In the genomic region with DNA sequence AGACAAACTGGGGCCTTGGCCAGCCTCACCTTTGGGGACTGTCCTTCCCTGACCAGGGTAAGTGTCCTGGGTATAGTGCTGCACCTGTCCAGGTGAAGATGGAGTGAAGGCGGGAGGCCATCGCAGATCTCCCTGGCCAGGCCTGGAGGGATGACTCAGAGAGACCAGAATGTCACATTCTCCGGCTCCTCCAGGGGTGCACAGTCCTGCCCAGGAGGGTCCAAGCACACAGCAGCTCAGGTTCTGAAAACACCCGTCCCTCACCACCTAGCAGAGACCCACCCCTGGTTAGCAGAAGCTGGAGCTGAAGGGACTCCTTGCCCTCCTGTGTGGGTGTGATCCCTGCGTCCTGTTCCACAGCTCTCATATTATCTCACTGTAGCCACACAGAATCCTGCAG, we compare ENCODE assay signal across 24 cellular contexts. TPM values are rescaled to one million over a fixed set of nuclear protein-coding genes. Genes with fewer than 3 reads are reported as not detected.
A peak's percentile ranks its signal among the peaks of the same experiment; 100 is the strongest.
DNase-seq lines count a peak whose midpoint lies in the region; TF ChIP-seq lines count a peak whose summit lies in the region.
"Had no signal": no experiment of that assay in that cellular context is flagged by ENCODE, and none has a peak within 500 bp of the region (broad histone marks: within the 10 kb centered on the region; RNA-seq: fewer than 3 reads in every experiment).

No MANE protein-coding gene starts in this region.

- H3K79me2 ChIP-seq in H9 (ENCODE audit: insufficient read depth, low read length), result no peaks in the 10 kb centered on the region; the same call in 1 of the 2 replicates

- no peak overlapping the region for H3T11ph ChIP-seq in H9 (ENCODE audit: low read length)

- H3K4me2 ChIP-seq in H9 (ENCODE audit: insufficient read depth, insufficient read length, low read length) (no peak overlapping the region), neuronal stem cell (ENCODE audit: insufficient read depth, low read length, poor library complexity, severe bottlenecking) (no peak overlapping the region)

- no peaks in the 10 kb centered on the region for H4K20me1 ChIP-seq in H9 (ENCODE audit: control insufficient read depth, insufficient read depth, insufficient read length)

- H3K4me1 Mint-ChIP-seq in H9, result peaks cover 19 to 37% of the 10 kb centered on the region in 2 experiments
- H3K4me1 Mint-ChIP-seq: CD14-positive monocyte; CD8-positive, alpha-beta memory T cell had no signal

- H3K18ac ChIP-seq in H9 (ENCODE audit: insufficient read length, low read depth, low read length), result no peak overlapping the region
- H3K18ac ChIP-seq in neuronal stem cell (ENCODE audit: low read length), result no peak overlapping the region

- no peak overlapping the region for H3K4ac ChIP-seq in H9 (ENCODE audit: low read depth, low read length)
- no peak overlapping the region for H3K4ac ChIP-seq in neuronal stem cell (ENCODE audit: low read length)

- H2BK12ac ChIP-seq in H9 (ENCODE audit: insufficient read length, low read depth, low read length) (no peak overlapping the region), neuronal stem cell (ENCODE audit: low read length) (no peak overlapping the region)

- no peak overlapping the region for H3K23ac ChIP-seq in H9 (ENCODE audit: insufficient read length, low read depth, low read length)
- H3K23ac ChIP-seq in neuronal stem cell (ENCODE audit: low read depth, low read length, poor library complexity), result no peak overlapping the region

- H3K27me3 ChIP-seq in H9 (ENCODE audit: insufficient read depth, low read length) (no peaks in the 10 kb centered on the region), dorsolateral prefrontal cortex (peaks cover 0 to 12% (median 0%) of the 10 kb centered on the region in 45 donors), neuronal stem cell (ENCODE audit: control insufficient read depth in 3 of 3, insufficient read depth in 3 of 3, low read depth in 1 of 3, low read length in 3 of 3) (peaks cover 0 to 30% (median 0%) of the 10 kb centered on the region in 3 experiments), tibial artery (peaks cover 0 to 38% of the 10 kb centered on the region in 2 donors)

- H2BK5ac ChIP-seq in H9 (ENCODE audit: insufficient read length, low read length) (no peak overlapping the region), neuronal stem cell (ENCODE audit: low read length) (no peak overlapping the region)

- H2BK15ac ChIP-seq in H9 (ENCODE audit: low read depth, low read length) (no peak overlapping the region), neuronal stem cell (ENCODE audit: low read length) (no peak overlapping the region)

- H3K4me1 ChIP-seq in H9 (ENCODE audit: insufficient read depth, low read length) (peaks cover 2% of the 10 kb centered on the region; the same call in 1 of the 2 replicates), neuronal stem cell (ENCODE audit: control insufficient read depth in 2 of 2, insufficient read depth in 1 of 2, low read depth in 1 of 2, low read length in 2 of 2) (peaks cover 0 to 10% of the 10 kb centered on the region in 2 donors), tibial artery (no peaks in the 10 kb centered on the region)
- H3K4me1 ChIP-seq: BE2C had no signal

- H4K8ac ChIP-seq in H9 (replicated peaks; ENCODE audit: insufficient read length, low read depth, low read length), result no peak overlapping the region
- H4K8ac ChIP-seq in neuronal stem cell (ENCODE audit: low read depth, low read length), result no peak overlapping the region

- H3K36me3 Mint-ChIP-seq in H9 (ENCODE audit: insufficient read depth in 1 of 3, low read depth in 3 of 3), result peaks cover 0 to 14% (median 0%) of the 10 kb centered on the region in 3 experiments; a peak in 3 of 7 replicates
- H3K36me3 Mint-ChIP-seq: CD14-positive monocyte; CD8-positive, alpha-beta memory T cell had no signal

- peaks cover under 1% of the 10 kb centered on the region for H3K23me2 ChIP-seq in H9 (ENCODE audit: insufficient read length, low read depth, low read length, poor library complexity, severe bottlenecking)

- H4K5ac ChIP-seq in H9 (ENCODE audit: insufficient read length, low read depth, low read length), result no peak overlapping the region

- no peaks in the 10 kb centered on the region for H3K27me3 Mint-ChIP-seq in H9 (ENCODE audit: low read depth)

- H2BK20ac ChIP-seq in H9 (ENCODE audit: low read depth, low read length, poor library complexity, severe bottlenecking), result no peak overlapping the region

- no peak overlapping the region for H3K4me3 Mint-ChIP-seq in H9
- H3K4me3 Mint-ChIP-seq: CD14-positive monocyte; CD8-positive, alpha-beta memory T cell had no signal

- intact Hi-C loops in dorsolateral prefrontal cortex (cut with DNase I) (no loop called here), tibial artery (cut with DNase I; ENCODE audit: low total_unique reads) (no loop called here)

- H3K56ac ChIP-seq in H9 (ENCODE audit: insufficient read length, low read depth, low read length), result no peak overlapping the region

- DNase-seq in H9 (no peak), dorsolateral prefrontal cortex (no peak), neuronal stem cell (ENCODE audit: low spot score) (no peak), activated gamma-delta T cell (lab: John Stamatoyannopoulos, UW) (no peak), tibial artery (no peak), DMS53 (lab: John Stamatoyannopoulos, UW) (no peak)
- DNase-seq: 8988T; ACHN; BE2C; CD8-positive, alpha-beta memory T cell; Kasumi-1; NCI-H1092 treated with DMSO at 0.1 percent for 48 hours; NCI-H1436 treated with DMSO at 0.1 percent for 48 hours; NCI-H1930; NCI-H446 treated with DMSO at 0.1 percent for 48 hours; NCI-H526; RPMI8226; SHP77 had no signal

- no peaks in the 10 kb centered on the region for H3K9me3 Mint-ChIP-seq in H9
- H3K9me3 Mint-ChIP-seq: CD8-positive, alpha-beta memory T cell had no signal

- H3K27ac Mint-ChIP-seq in H9, result no peak overlapping the region

- H3K36me3 ChIP-seq in neuronal stem cell (replicated peaks in 1 of 2; ENCODE audit: control insufficient read depth in 2 of 2, insufficient read depth in 2 of 2, low read length in 2 of 2) (no peaks in the 10 kb centered on the region), tibial artery (no peaks in the 10 kb centered on the region)
- H3K36me3 ChIP-seq: BE2C had no signal

- H4K91ac ChIP-seq in H9 (ENCODE audit: insufficient read length, low read depth, low read length), result no peak overlapping the region
- no peak overlapping the region for H4K91ac ChIP-seq in neuronal stem cell (ENCODE audit: low read depth, low read length, poor library complexity)

- WGBS in H9 (ENCODE audit: extremely low coverage, insufficient read length, low lambda C conversion rate), result no CpG with 5 or more reads among the region's 5 CpGs
- no CpG with 5 or more reads among the region's 5 CpGs for WGBS in neuronal stem cell (ENCODE audit: extremely low coverage in 2 of 2, insufficient read length in 2 of 2, insufficient replicate concordance in 1 of 2), 2 donors

- H3K79me1 ChIP-seq in H9 (ENCODE audit: insufficient read depth, low read depth, low read length, poor library complexity, severe bottlenecking) (no peaks in the 10 kb centered on the region), neuronal stem cell (ENCODE audit: low read depth, low read length) (no peaks in the 10 kb centered on the region)

- H3K14ac ChIP-seq in H9 (ENCODE audit: insufficient read depth, low read length), result peak overlapping the region; percentile 29; the same call in 1 of the 2 replicates
- H3K14ac ChIP-seq in neuronal stem cell (ENCODE audit: low read length), result no peak overlapping the region

- no peak overlapping the region for H3K27ac ChIP-seq in H9 (ENCODE audit: insufficient read length, low read depth, low read length)
- peak overlapping the region in 53 of 59 donors; percentile 3 to 100 (median 97) for H3K27ac ChIP-seq in dorsolateral prefrontal cortex
- no peak overlapping the region for H3K27ac ChIP-seq in neuronal stem cell (replicated peaks; ENCODE audit: low read length)
- peak overlapping the region; percentile 82 for H3K27ac ChIP-seq in temporal lobe (ENCODE audit: low read depth, low read length)
- H3K27ac ChIP-seq in tibial artery, result no peak overlapping the region
- H3K27ac ChIP-seq: SK-N-MC had no signal

- H3K4me3 ChIP-seq in dorsolateral prefrontal cortex (no peak overlapping the region), neuronal stem cell (ENCODE audit: low read length in 2 of 2) (no peak overlapping the region), tibial artery (no peak overlapping the region)
- H3K4me3 ChIP-seq: K562, SK-N-MC had no signal

- H2AFZ ChIP-seq in H9 (ENCODE audit: low read length), result no peak overlapping the region
- H2AFZ ChIP-seq in neuronal stem cell (ENCODE audit: low read length), result no peak overlapping the region

- H2BK120ac ChIP-seq in H9 (ENCODE audit: low read depth, low read length, poor library complexity, severe bottlenecking) (no peak overlapping the region), neuronal stem cell (ENCODE audit: low read depth, low read length) (no peak overlapping the region)

- TF ChIP-seq CTCF in H9 (conservative IDR thresholded peaks at IDR 0.05) (no peak), dorsolateral prefrontal cortex (IDR thresholded peaks at IDR 0.05 in 54 of 56, conservative IDR thresholded peaks at IDR 0.05 in 2 of 56; ENCODE audit: low read depth in 1 of 56, partially characterized antibody in 56 of 56) (no peak), tibial artery (IDR thresholded peaks at IDR 0.05) (no peak)

- H2AK5ac ChIP-seq in H9 (ENCODE audit: insufficient read length, low read length) (no peak overlapping the region), neuronal stem cell (ENCODE audit: low read depth, low read length) (peak overlapping the region; percentile 1)

- H3K9ac ChIP-seq in H9 (ENCODE audit: extremely low read depth, insufficient read length, low read length), result no peak overlapping the region
- no peak overlapping the region for H3K9ac ChIP-seq in neuronal stem cell (ENCODE audit: low read depth, low read length, poor library complexity)

- H3K9me3 ChIP-seq in H9 (ENCODE audit: control insufficient read depth, low read depth, low read length) (no peaks in the 10 kb centered on the region), neuronal stem cell (replicated peaks in 1 of 2; ENCODE audit: control insufficient read depth in 2 of 2, insufficient read depth in 1 of 2, low read depth in 1 of 2, low read length in 2 of 2) (no peaks in the 10 kb centered on the region), tibial artery (no peaks in the 10 kb centered on the region)
- H3K9me3 ChIP-seq: BE2C had no signal

RNA-seq across cellular contexts. Expression of gene FA2H, which starts 21.9 kb away (rescaled TPM):
- total RNA-seq in H9 (2021) (25.1 and 26.6 TPM in 2 replicates), dorsolateral prefrontal cortex (100 to 1,000 TPM in 11 of 120 experiments, 10 to 100 TPM in 106, 1 to 10 TPM in 3; 7.4 to 185 (median 44.7) TPM), temporal lobe (0.49 TPM)
- polyA plus RNA-seq in neuronal stem cell (2013, experiment 1 of 2), result 0.06 TPM
- 0.07 TPM for polyA plus RNA-seq in neuronal stem cell (2013, experiment 2 of 2)
- total RNA-seq: CD8-positive, alpha-beta memory T cell; HepG2; K562; M059J had no signal
- polyA plus RNA-seq: CD14-positive monocyte; CD8-positive, alpha-beta memory T cell; K562 had no signal

RNA-seq across cellular contexts. Expression of gene MLKL, which starts 52.1 kb away (rescaled TPM):
- total RNA-seq in H9 (2021), result 0.37 and 0.42 TPM in 2 replicates
- total RNA-seq in dorsolateral prefrontal cortex, result 10 to 100 TPM in 13 of 120 experiments, 1 to 10 TPM in 107; 1.3 to 18.4 (median 4.9) TPM
- 0.10 TPM for polyA plus RNA-seq in neuronal stem cell (2013, experiment 1 of 2)
- polyA plus RNA-seq in neuronal stem cell (2013, experiment 2 of 2), result 0.01 TPM
- total RNA-seq in temporal lobe, result 0.74 TPM

Comparison
In these comparisons a context has a peak if more than half of its experiments do, and no peak if none do; other contexts are left out.
1. H3K27ac ChIP-seq: peak in dorsolateral prefrontal cortex (53 of 59) and temporal lobe (single experiment); none in H9 (single experiment), neuronal stem cell (single experiment) and tibial artery (0 of 2).